8 cellular contexts compared by ENCODE assay signal in genomic region chr10:21535494-21535818, GRCh38. TPM values are rescaled to one million over a fixed set of nuclear protein-coding genes. Genes with fewer than 3 reads are reported as not detected.
DNase-seq lines count a peak whose midpoint lies in the region; ATAC-seq, FAIRE-seq and TF ChIP-seq lines count a peak whose summit lies in the region.

No MANE protein-coding gene starts in this region.

- H3K36me3 Mint-ChIP-seq in Caco-2 (ENCODE audit: insufficient read depth, unreplicated experiment), result peaks cover 67% of the 10 kb centered on the region

- peaks cover 7% of the 10 kb centered on the region for H3K4me1 Mint-ChIP-seq in Caco-2 (ENCODE audit: low read depth, unreplicated experiment)

- H3K9me1 ChIP-seq in endothelial cell of umbilical vein (replicated peaks; ENCODE audit: control insufficient read depth, extremely low read depth, insufficient read depth, low read length), result no peaks in the 10 kb centered on the region

- DNase-seq in Caco-2, result no peak
- DNase-seq in endothelial cell of umbilical vein (ENCODE audit: low read depth, low spot score), result peak; percentile 28
- DNase-seq in NK-92 treated with Interleukin-12 subunit alpha and Interleukin-12 subunit beta, amount 100 ng/mL, for 24 hours (lab: John Stamatoyannopoulos, UW), result no peak
- DNase-seq in T1000 (lab: John Stamatoyannopoulos, UW), result no peak

- peaks cover 16% of the 10 kb centered on the region; the same call in 1 of the 2 replicates for H3K4me1 ChIP-seq in Caco-2
- peaks cover 11% of the 10 kb centered on the region; the same call in 1 of the 2 replicates for H3K4me1 ChIP-seq in OCI-LY3 (ENCODE audit: low read length)
- peaks cover 15% of the 10 kb centered on the region for H3K4me1 ChIP-seq in endothelial cell of umbilical vein (ENCODE audit: control insufficient read depth, extremely low read depth, insufficient read depth, low read length)
- H3K4me1 ChIP-seq in parathyroid adenoma, result no peaks in the 10 kb centered on the region

- H3K4me2 ChIP-seq in OCI-LY3 (ENCODE audit: low read length) (peak overlapping the region; percentile 70), endothelial cell of umbilical vein (ENCODE audit: insufficient read depth, low read length) (peak overlapping the region; percentile 79), parathyroid adenoma (ENCODE audit: low read length) (peak overlapping the region; percentile 71)

- no peak for FAIRE-seq in endothelial cell of umbilical vein (lab: Jason Lieb, UNC)

- peak overlapping the region; percentile 85 for H3K4me3 Mint-ChIP-seq in Caco-2 (ENCODE audit: unreplicated experiment)

- ATAC-seq in HG02588 (IDR thresholded peaks at IDR 0.05; ENCODE audit: unreplicated experiment) (no peak), GM18520 (IDR thresholded peaks at IDR 0.05; ENCODE audit: unreplicated experiment) (no peak)

- H3K9ac ChIP-seq in OCI-LY3 (ENCODE audit: low read length) (peak overlapping the region; percentile 47; the same call in 1 of the 2 replicates), endothelial cell of umbilical vein (replicated peaks; ENCODE audit: extremely low read depth, insufficient read depth, low read length) (peak overlapping the region; percentile 30), parathyroid adenoma (peak overlapping the region; percentile 16)

- H3K27ac Mint-ChIP-seq in Caco-2 (ENCODE audit: unreplicated experiment), result no peak overlapping the region

- H3K36me3 ChIP-seq in Caco-2 (ENCODE audit: control insufficient read depth, insufficient read depth, low read length), result peaks cover 1% of the 10 kb centered on the region
- peaks cover 9% of the 10 kb centered on the region for H3K36me3 ChIP-seq in OCI-LY3 (replicated peaks; ENCODE audit: low read depth, low read length)
- H3K36me3 ChIP-seq in endothelial cell of umbilical vein (ENCODE audit: control insufficient read depth in 2 of 2, extremely low read depth in 1 of 2, insufficient read depth in 2 of 2, low read length in 2 of 2), result peaks cover 2 to 4% of the 10 kb centered on the region in 2 experiments
- H3K36me3 ChIP-seq in parathyroid adenoma (ENCODE audit: control insufficient read depth, insufficient read depth, low read length), result no peaks in the 10 kb centered on the region

- H3K9me3 Mint-ChIP-seq in Caco-2 (ENCODE audit: unreplicated experiment), result no peaks in the 10 kb centered on the region

- no peak for TF ChIP-seq POLR2A in endothelial cell of umbilical vein (IDR thresholded peaks at IDR 0.05; ENCODE audit: low read depth, low read length)

- CTCF ChIA-PET in Caco-2 (lab: Charles Lee) (no interaction called here), endothelial cell of umbilical vein (lab: Charles Lee) (no interaction called here)

- peak overlapping the region; percentile 80 for H3K4me3 ChIP-seq in Caco-2 (ENCODE audit: low read depth, low read length)
- H3K4me3 ChIP-seq in OCI-LY3 (ENCODE audit: low read length), result peak overlapping the region; percentile 98
- peak overlapping the region; percentile 59 to 93 (median 59) for H3K4me3 ChIP-seq in endothelial cell of umbilical vein (replicated peaks in 1 of 3; ENCODE audit: insufficient read depth in 1 of 3, low read depth in 1 of 3, low read length in 3 of 3)
- peak overlapping the region; percentile 48 for H3K4me3 ChIP-seq in parathyroid adenoma (ENCODE audit: low read depth, low read length)

- H2AFZ ChIP-seq in OCI-LY3 (ENCODE audit: low read depth, low read length), result no peak overlapping the region
- H2AFZ ChIP-seq in endothelial cell of umbilical vein (ENCODE audit: low read depth, low read length), result no peak overlapping the region
- H2AFZ ChIP-seq in parathyroid adenoma, result peak overlapping the region; percentile 57

- peaks cover 5% of the 10 kb centered on the region; the same call in 1 of the 2 replicates for H4K20me1 ChIP-seq in OCI-LY3 (ENCODE audit: insufficient read depth, low read length)
- no peaks in the 10 kb centered on the region for H4K20me1 ChIP-seq in endothelial cell of umbilical vein (replicated peaks; ENCODE audit: control insufficient read depth, extremely low read depth, insufficient read depth, low read length)

- intact Hi-C loops in Caco-2 (cut with micrococcal nuclease; ENCODE audit: unreplicated experiment), result no loop called here
- intact Hi-C loops in endothelial cell of umbilical vein (cut with micrococcal nuclease), result loop anchor here (5.0 kb wide), 1 partner anchor 678 kb away; no protein-coding TSS in a partner anchor

- TF ChIP-seq CTCF in Caco-2 (IDR thresholded peaks at IDR 0.05; ENCODE audit: insufficient read depth in 1 of 2, low read depth in 1 of 2, low read length in 1 of 2, severe bottlenecking in 1 of 2, unreplicated experiment in 1 of 2), result no peak
- TF ChIP-seq CTCF in OCI-LY3 (IDR thresholded peaks at IDR 0.05; ENCODE audit: low read depth, low read length), result no peak
- no peak for TF ChIP-seq CTCF in endothelial cell of umbilical vein (IDR thresholded peaks at IDR 0.05; ENCODE audit: extremely low read depth in 1 of 2, insufficient read depth in 1 of 2, low read depth in 1 of 2, low read length in 2 of 2)
- TF ChIP-seq CTCF in parathyroid adenoma (IDR thresholded peaks at IDR 0.05), result no peak

- POLR2A ChIA-PET in Caco-2 (lab: Charles Lee), result no interaction called here
- POLR2A ChIA-PET in endothelial cell of umbilical vein (lab: Charles Lee), result no interaction called here

- H3K79me2 ChIP-seq in OCI-LY3 (ENCODE audit: low read length) (peaks cover 25% of the 10 kb centered on the region), endothelial cell of umbilical vein (ENCODE audit: control insufficient read depth, insufficient read depth, low read length) (peaks cover 28% of the 10 kb centered on the region), parathyroid adenoma (peaks cover 13% of the 10 kb centered on the region)

- no peaks in the 10 kb centered on the region for H3K27me3 Mint-ChIP-seq in Caco-2 (ENCODE audit: insufficient read depth, unreplicated experiment)

- no peaks in the 10 kb centered on the region for H3K27me3 ChIP-seq in Caco-2 (replicated peaks; ENCODE audit: control insufficient read depth, insufficient read depth, low read length)
- 0 out of 2 replicates have a peak, but pooled peaks cover 2% of the 10 kb centered on the region for H3K27me3 ChIP-seq in OCI-LY3 (ENCODE audit: low read depth, low read length)
- H3K27me3 ChIP-seq in endothelial cell of umbilical vein (ENCODE audit: control insufficient read depth in 2 of 2, insufficient read depth in 2 of 2, low read length in 2 of 2), result no peaks in the 10 kb centered on the region
- no peaks in the 10 kb centered on the region for H3K27me3 ChIP-seq in parathyroid adenoma (ENCODE audit: control insufficient read depth, insufficient read depth, low read length)

- BruUV-seq in Caco-2 (replicated peaks; lab: Mats Ljungman, UMichigan) (no TSS peak), endothelial cell of umbilical vein (replicated peaks; lab: Mats Ljungman, UMichigan) (no TSS peak)

- H3K9me3 ChIP-seq in Caco-2, result no peaks in the 10 kb centered on the region
- no peaks in the 10 kb centered on the region for H3K9me3 ChIP-seq in OCI-LY3 (ENCODE audit: insufficient read depth, low read length)
- H3K9me3 ChIP-seq in endothelial cell of umbilical vein (replicated peaks; ENCODE audit: control insufficient read depth, insufficient read depth, low read length), result no peaks in the 10 kb centered on the region
- H3K9me3 ChIP-seq in parathyroid adenoma (ENCODE audit: control insufficient read depth, low read length), result no peaks in the 10 kb centered on the region

- dilution Hi-C loops in endothelial cell of umbilical vein (cut with MboI; ENCODE audit: extremely low pct_ligation_motif_present, low sequenced_read_pairs), result no loop called here

- H3K27ac ChIP-seq in OCI-LY3 (ENCODE audit: low read length) (no peak overlapping the region), endothelial cell of umbilical vein (ENCODE audit: insufficient read depth, low read depth, low read length) (peak overlapping the region; percentile 20), parathyroid adenoma (peak overlapping the region; percentile 35)

TF ChIP-seq in endothelial cell of umbilical vein, 7 proteins besides CTCF, POLR2A, EP300 and RAD21:
- TF ChIP-seq JUN (IDR thresholded peaks at IDR 0.05; ENCODE audit: borderline replicate concordance, insufficient read depth, insufficient read length, low read depth) (no peak), EZH2 (IDR thresholded peaks at IDR 0.05; ENCODE audit: borderline replicate concordance, low read depth, low read length, severe bottlenecking) (no peak), MAX (IDR thresholded peaks at IDR 0.05; ENCODE audit: insufficient read depth, insufficient read length) (no peak)

RNA-seq across cellular contexts. Expression of gene MLLT10, which starts 1.4 kb away (rescaled TPM):
- total RNA-seq in Caco-2 (2022), result 84.3 and 85.3 TPM in 2 replicates
- 54.0 and 54.6 TPM in 2 replicates for total RNA-seq in endothelial cell of umbilical vein
- 30.6 and 35.4 TPM in 2 replicates for polyA plus RNA-seq in endothelial cell of umbilical vein
- 25.9 and 26.4 TPM in 2 replicates for polyA plus RNA-seq in endothelial cell of umbilical vein (2011; cell fraction: cytosol; rRNA removed)
- 78.7 and 85.6 TPM in 2 replicates for polyA plus RNA-seq in endothelial cell of umbilical vein (2011; cell fraction: nucleus; rRNA removed)
- polyA plus RNA-seq in endothelial cell of umbilical vein (2012), result 23.7 and 30.4 TPM in 2 replicates
- 133 and 157 TPM in 2 replicates for polyA minus RNA-seq in endothelial cell of umbilical vein
- polyA minus RNA-seq in endothelial cell of umbilical vein (2011; cell fraction: cytosol; rRNA and poly(A)+ RNA removed), result 9.7 TPM
- 123 and 131 TPM in 2 replicates for polyA minus RNA-seq in endothelial cell of umbilical vein (2011; cell fraction: nucleus; rRNA and poly(A)+ RNA removed)

RNA-seq across cellular contexts. Expression of gene SKIDA1, which starts 10.0 kb away (rescaled TPM):
- total RNA-seq in Caco-2 (2022), result 5.7 and 6.3 TPM in 2 replicates
- total RNA-seq in endothelial cell of umbilical vein, result 0.71 and 0.83 TPM in 2 replicates
- polyA plus RNA-seq in endothelial cell of umbilical vein, result 0.11 and 0.21 TPM in 2 replicates
- 0.18 and 0.23 TPM in 2 replicates for polyA plus RNA-seq in endothelial cell of umbilical vein (2011; cell fraction: cytosol; rRNA removed)
- polyA plus RNA-seq in endothelial cell of umbilical vein (2011; cell fraction: nucleus; rRNA removed), result 0.35 and 1.5 TPM in 2 replicates
- 0.27 and 0.33 TPM in 2 replicates for polyA plus RNA-seq in endothelial cell of umbilical vein (2012)
- polyA minus RNA-seq in endothelial cell of umbilical vein, result 0.36 and 0.73 TPM in 2 replicates
- 0.41 TPM for polyA minus RNA-seq in endothelial cell of umbilical vein (2011; cell fraction: cytosol; rRNA and poly(A)+ RNA removed)
- 0.24 and 0.53 TPM in 2 replicates for polyA minus RNA-seq in endothelial cell of umbilical vein (2011; cell fraction: nucleus; rRNA and poly(A)+ RNA removed)

Comparison
In these comparisons a context has a peak if more than half of its experiments do, and no peak if none do; other contexts are left out.
1. H3K4me3 ChIP-seq: peak in every context shown above with its lines; median percentile 98 in OCI-LY3; 80 in Caco-2; 59 in endothelial cell of umbilical vein; 48 in parathyroid adenoma.